Comparison of ENCODE assay signal across 5 cellular contexts in genomic region chr17:27094179-27094578, GRCh38.
DNase-seq lines count a peak whose midpoint lies in the region; ATAC-seq, FAIRE-seq and TF ChIP-seq lines count a peak whose summit lies in the region.
"Not testable (repeated sequence)": the region's sequence is repeated elsewhere in the genome, so short reads cannot be mapped to it uniquely, and the experiment has no call there.

No MANE protein-coding gene starts in this region.

- intact Hi-C loops in K562 (cut with micrococcal nuclease); kidney (cut with DNase I): not testable (repeated sequence)

- TF ChIP-seq POLR2A in K562 (conservative IDR thresholded peaks at IDR 0.05) = not testable (repeated sequence)

- H3K9me3 ChIP-seq in SK-N-SH; K562 (replicated peaks; ENCODE audit: control insufficient read depth, insufficient read depth, low read depth, low read length); kidney (ENCODE audit: control insufficient read depth in 1 of 2, low read length in 2 of 2): not testable (repeated sequence)

- peak overlapping the region; percentile 46 for H3K4me2 ChIP-seq in SK-N-SH
- H3K4me2 ChIP-seq in K562 (ENCODE audit: insufficient read depth, low read length) = not testable (repeated sequence)

- not testable (repeated sequence) for H3K9ac ChIP-seq in SK-N-SH; K562 (ENCODE audit: insufficient read depth in 1 of 2, low read depth in 2 of 2, low read length in 2 of 2); kidney (ENCODE audit: low read length in 2 of 2)

- POLR2A ChIA-PET in SK-N-SH (lab: Yijun Ruan, JAX) = not testable (repeated sequence)
- POLR2A ChIA-PET in K562 (lab: Yijun Ruan, JAX) = interaction anchor here (1.5 kb wide), 1 partner anchor 11 kb away, joined by 3 read pairs; no protein-coding TSS in a partner anchor

- BruUV-seq in K562 (replicated peaks; lab: Mats Ljungman, UMichigan) = not testable (repeated sequence)

- not testable (repeated sequence) for H3K4me1 ChIP-seq in SK-N-SH (ENCODE audit: control insufficient read depth in 1 of 2, insufficient read depth in 2 of 2, low read depth in 1 of 2, low read length in 1 of 2); K562 (replicated peaks in 1 of 2; ENCODE audit: control insufficient read depth in 2 of 2, insufficient read depth in 2 of 2, low read length in 2 of 2); kidney (ENCODE audit: control insufficient read depth in 1 of 2, insufficient read depth in 1 of 2, low read depth in 1 of 2, low read length in 2 of 2)

- WGBS in SK-N-SH (ENCODE audit: low lambda C conversion rate) = 58% methylated on average over 1 of the region's 1 CpG
- 95% methylated on average over 1 of the region's 1 CpG for whole genome bisulfite sequencing in K562 (ENCODE audit: insufficient coverage, low coverage, missing lambda C conversion rate)

- peaks cover 0 to 12% of the 10 kb centered on the region in 2 experiments for H3K36me3 ChIP-seq in SK-N-SH (replicated peaks in 1 of 2; ENCODE audit: control insufficient read depth in 1 of 2, insufficient read depth in 2 of 2, low read length in 1 of 2)
- peaks cover 41% of the 10 kb centered on the region for H3K36me3 ChIP-seq in K562 (ENCODE audit: control insufficient read depth, insufficient read depth, low read length)
- H3K36me3 ChIP-seq in kidney (ENCODE audit: control insufficient read depth in 1 of 2, insufficient read depth in 2 of 2, low read length in 2 of 2) = not testable (repeated sequence)

- not testable (repeated sequence) for H3K27ac ChIP-seq in SK-N-SH (ENCODE audit: low read depth in 2 of 2, low read length in 1 of 2); K562 (ENCODE audit: extremely low read depth, low read depth, low read length); kidney (ENCODE audit: low read depth in 2 of 2, low read length in 2 of 2)

- H2AFZ ChIP-seq in SK-N-SH (ENCODE audit: low read depth); K562 (ENCODE audit: low read depth, low read length): not testable (repeated sequence)

- H3K4me3 ChIP-seq in SK-N-SH (ENCODE audit: low read depth in 2 of 2, low read length in 1 of 2); K562; kidney (ENCODE audit: low read length in 2 of 2): not testable (repeated sequence)

- not testable (repeated sequence) for TF ChIP-seq CTCF in SK-N-SH (IDR thresholded peaks at IDR 0.05); K562 (IDR thresholded peaks at IDR 0.05 in 2 of 3, conservative IDR thresholded peaks at IDR 0.05 in 1 of 3; ENCODE audit: insufficient read depth in 2 of 3, low read depth in 1 of 3, low read length in 3 of 3); kidney (IDR thresholded peaks at IDR 0.05; ENCODE audit: borderline replicate concordance, extremely low read depth, insufficient read depth)

- H4K20me1 ChIP-seq in SK-N-SH (ENCODE audit: insufficient read depth) (peaks cover 38% of the 10 kb centered on the region), K562 (replicated peaks; ENCODE audit: control insufficient read depth, insufficient read depth, low read length) (peaks cover 16% of the 10 kb centered on the region)

- DNase-seq in SK-N-SH; K562 (ENCODE audit: extremely low read depth in 1 of 4, low spot score in 3 of 4); kidney: not testable (repeated sequence)

- H3K27me3 ChIP-seq in SK-N-SH (ENCODE audit: insufficient read depth); K562 (ENCODE audit: control insufficient read depth in 2 of 2, insufficient read depth in 2 of 2, low read length in 2 of 2): not testable (repeated sequence)

- not testable (repeated sequence) for H3K9me2 ChIP-seq in SK-N-SH

- H3F3A ChIP-seq in SK-N-SH (replicated peaks; ENCODE audit: insufficient read depth) = not testable (repeated sequence)

- H3K9me1 ChIP-seq in K562 (ENCODE audit: control insufficient read depth, insufficient read depth, low read length) = not testable (repeated sequence)

- peaks cover 90% of the 10 kb centered on the region for H3K79me2 ChIP-seq in SK-N-SH (ENCODE audit: insufficient read depth)
- H3K79me2 ChIP-seq in K562 (ENCODE audit: control insufficient read depth, insufficient read depth, low read length) = peaks cover 94% of the 10 kb centered on the region

- FAIRE-seq in A204.1 (lab: Jason Lieb, UNC) (peak; percentile 70), endometrium (lab: Jason Lieb, UNC) (peak; percentile 78), kidney (lab: Jason Lieb, UNC) (peak; percentile 85)
- not testable (repeated sequence) for FAIRE-seq in K562 (lab: Jason Lieb, UNC)

- in situ Hi-C loops in K562 (cut with MboI) = not testable (repeated sequence)

- not testable (repeated sequence) for TF ChIP-seq RAD21 in SK-N-SH (IDR thresholded peaks at IDR 0.05; ENCODE audit: low read length); K562 (CRISPR knock-in tag; conservative IDR thresholded peaks at IDR 0.05 in 1 of 2, IDR thresholded peaks at IDR 0.05 in 1 of 2)

- CTCF ChIA-PET in SK-N-SH (lab: Yijun Ruan, JAX); K562 (lab: Yijun Ruan, JAX; ENCODE audit: low intra/inter-chr PET ratio): not testable (repeated sequence)

- not testable (repeated sequence) for TF ChIP-seq EP300 in SK-N-SH (IDR thresholded peaks at IDR 0.05; ENCODE audit: borderline replicate concordance in 1 of 2, low read depth in 1 of 2, low read length in 1 of 2); K562 (IDR thresholded peaks at IDR 0.05; ENCODE audit: low read length)

- ATAC-seq in K562 = not testable (repeated sequence)

TF ChIP-seq in K562, 482 proteins besides CTCF, POLR2A, EP300 and RAD21:
- not testable (repeated sequence) for TF ChIP-seq CEBPG (CRISPR knock-in tag; IDR thresholded peaks at IDR 0.05)
- peak in 1 of 2 experiments; percentile 63; a peak in 2 of 4 replicates for TF ChIP-seq CEBPG (tag; conservative IDR thresholded peaks at IDR 0.05 in 1 of 2, IDR thresholded peaks at IDR 0.05 in 1 of 2)
- peak; percentile 40; the same call in 1 of the 2 replicates for TF ChIP-seq CEBPB (tag; IDR thresholded peaks at IDR 0.05)
- TF ChIP-seq C11orf30 (IDR thresholded peaks at IDR 0.05; ENCODE audit: low read depth) = peak; percentile 31
- TF ChIP-seq ZNF316 (IDR thresholded peaks at IDR 0.05) = peak; percentile 54
